In genomic region chr10:48656241-48656921, GRCh38 we compare ENCODE assay signal across 1 cellular context.
TF ChIP-seq lines count a peak whose summit lies in the region.

No MANE protein-coding gene starts in this region.

TF ChIP-seq in K562, 482 proteins besides CTCF, POLR2A, EP300 and RAD21 (continued from another document):
- TF ChIP-seq, protein P1, sequence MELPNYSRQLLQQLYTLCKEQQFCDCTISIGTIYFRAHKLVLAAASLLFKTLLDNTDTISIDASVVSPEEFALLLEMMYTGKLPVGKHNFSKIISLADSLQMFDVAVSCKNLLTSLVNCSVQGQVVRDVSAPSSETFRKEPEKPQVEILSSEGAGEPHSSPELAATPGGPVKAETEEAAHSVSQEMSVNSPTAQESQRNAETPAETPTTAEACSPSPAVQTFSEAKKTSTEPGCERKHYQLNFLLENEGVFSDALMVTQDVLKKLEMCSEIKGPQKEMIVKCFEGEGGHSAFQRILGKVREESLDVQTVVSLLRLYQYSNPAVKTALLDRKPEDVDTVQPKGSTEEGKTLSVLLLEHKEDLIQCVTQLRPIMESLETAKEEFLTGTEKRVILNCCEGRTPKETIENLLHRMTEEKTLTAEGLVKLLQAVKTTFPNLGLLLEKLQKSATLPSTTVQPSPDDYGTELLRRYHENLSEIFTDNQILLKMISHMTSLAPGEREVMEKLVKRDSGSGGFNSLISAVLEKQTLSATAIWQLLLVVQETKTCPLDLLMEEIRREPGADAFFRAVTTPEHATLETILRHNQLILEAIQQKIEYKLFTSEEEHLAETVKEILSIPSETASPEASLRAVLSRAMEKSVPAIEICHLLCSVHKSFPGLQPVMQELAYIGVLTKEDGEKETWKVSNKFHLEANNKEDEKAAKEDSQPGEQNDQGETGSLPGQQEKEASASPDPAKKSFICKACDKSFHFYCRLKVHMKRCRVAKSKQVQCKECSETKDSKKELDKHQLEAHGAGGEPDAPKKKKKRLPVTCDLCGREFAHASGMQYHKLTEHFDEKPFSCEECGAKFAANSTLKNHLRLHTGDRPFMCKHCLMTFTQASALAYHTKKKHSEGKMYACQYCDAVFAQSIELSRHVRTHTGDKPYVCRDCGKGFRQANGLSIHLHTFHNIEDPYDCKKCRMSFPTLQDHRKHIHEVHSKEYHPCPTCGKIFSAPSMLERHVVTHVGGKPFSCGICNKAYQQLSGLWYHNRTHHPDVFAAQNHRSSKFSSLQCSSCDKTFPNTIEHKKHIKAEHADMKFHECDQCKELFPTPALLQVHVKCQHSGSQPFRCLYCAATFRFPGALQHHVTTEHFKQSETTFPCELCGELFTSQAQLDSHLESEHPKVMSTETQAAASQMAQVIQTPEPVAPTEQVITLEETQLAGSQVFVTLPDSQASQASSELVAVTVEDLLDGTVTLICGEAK (IDR thresholded peaks at IDR 0.05), result peak; percentile 68
- TF ChIP-seq, protein P1 (CRISPR knock-in tag; IDR thresholded peaks at IDR 0.05), result no peak
- TF ChIP-seq PHTF2 (CRISPR knock-in tag; IDR thresholded peaks at IDR 0.05) (no peak), CREM (IDR thresholded peaks at IDR 0.05; ENCODE audit: low read depth) (peak; percentile 56; the same call in 1 of the 2 replicates), ELF2 (CRISPR knock-in tag; IDR thresholded peaks at IDR 0.05) (peak; percentile 67; the same call in 1 of the 2 replicates)
